In the genomic region with DNA sequence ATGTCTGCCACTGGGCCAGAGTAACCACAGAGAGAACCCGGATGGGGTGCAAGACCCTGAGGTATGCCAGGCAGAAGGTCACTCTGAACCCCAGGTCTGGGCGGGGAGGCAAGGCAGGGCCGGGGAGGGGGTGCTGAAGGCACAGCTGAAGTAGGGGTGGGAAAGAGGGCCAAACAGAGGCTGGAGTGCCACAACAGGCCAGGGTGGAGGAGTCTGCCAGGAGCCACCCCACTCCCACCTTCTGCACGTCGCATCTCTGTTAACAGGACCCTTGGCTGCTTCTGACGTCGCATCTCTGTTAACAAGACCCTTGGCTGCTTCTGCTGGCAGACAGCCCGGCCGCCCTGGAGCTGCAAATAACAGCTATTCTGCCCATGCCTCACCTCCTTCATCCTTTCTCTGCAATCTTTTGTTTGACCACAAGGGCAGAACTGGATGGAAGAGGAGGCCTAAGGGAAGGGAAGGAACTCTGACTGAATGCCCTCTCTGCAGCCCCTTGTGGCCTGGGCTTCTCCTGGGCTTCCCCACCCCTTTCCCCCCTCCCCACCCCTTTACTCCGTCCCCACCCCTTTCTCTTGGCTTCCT, we compare ENCODE assay signal across 1 cellular context.
TF ChIP-seq lines count a peak whose summit lies in the region.

No MANE protein-coding gene starts in this region.

TF ChIP-seq in HCT116, 20 proteins besides CTCF, POLR2A, EP300 and RAD21:
- TF ChIP-seq, protein P1, sequence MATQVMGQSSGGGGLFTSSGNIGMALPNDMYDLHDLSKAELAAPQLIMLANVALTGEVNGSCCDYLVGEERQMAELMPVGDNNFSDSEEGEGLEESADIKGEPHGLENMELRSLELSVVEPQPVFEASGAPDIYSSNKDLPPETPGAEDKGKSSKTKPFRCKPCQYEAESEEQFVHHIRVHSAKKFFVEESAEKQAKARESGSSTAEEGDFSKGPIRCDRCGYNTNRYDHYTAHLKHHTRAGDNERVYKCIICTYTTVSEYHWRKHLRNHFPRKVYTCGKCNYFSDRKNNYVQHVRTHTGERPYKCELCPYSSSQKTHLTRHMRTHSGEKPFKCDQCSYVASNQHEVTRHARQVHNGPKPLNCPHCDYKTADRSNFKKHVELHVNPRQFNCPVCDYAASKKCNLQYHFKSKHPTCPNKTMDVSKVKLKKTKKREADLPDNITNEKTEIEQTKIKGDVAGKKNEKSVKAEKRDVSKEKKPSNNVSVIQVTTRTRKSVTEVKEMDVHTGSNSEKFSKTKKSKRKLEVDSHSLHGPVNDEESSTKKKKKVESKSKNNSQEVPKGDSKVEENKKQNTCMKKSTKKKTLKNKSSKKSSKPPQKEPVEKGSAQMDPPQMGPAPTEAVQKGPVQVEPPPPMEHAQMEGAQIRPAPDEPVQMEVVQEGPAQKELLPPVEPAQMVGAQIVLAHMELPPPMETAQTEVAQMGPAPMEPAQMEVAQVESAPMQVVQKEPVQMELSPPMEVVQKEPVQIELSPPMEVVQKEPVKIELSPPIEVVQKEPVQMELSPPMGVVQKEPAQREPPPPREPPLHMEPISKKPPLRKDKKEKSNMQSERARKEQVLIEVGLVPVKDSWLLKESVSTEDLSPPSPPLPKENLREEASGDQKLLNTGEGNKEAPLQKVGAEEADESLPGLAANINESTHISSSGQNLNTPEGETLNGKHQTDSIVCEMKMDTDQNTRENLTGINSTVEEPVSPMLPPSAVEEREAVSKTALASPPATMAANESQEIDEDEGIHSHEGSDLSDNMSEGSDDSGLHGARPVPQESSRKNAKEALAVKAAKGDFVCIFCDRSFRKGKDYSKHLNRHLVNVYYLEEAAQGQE (IDR thresholded peaks at IDR 0.05; ENCODE audit: low read depth): no peak
- TF ChIP-seq EZH2phosphoT487 (IDR thresholded peaks at IDR 0.05; ENCODE audit: borderline replicate concordance): no peak
- TF ChIP-seq, protein P2, sequence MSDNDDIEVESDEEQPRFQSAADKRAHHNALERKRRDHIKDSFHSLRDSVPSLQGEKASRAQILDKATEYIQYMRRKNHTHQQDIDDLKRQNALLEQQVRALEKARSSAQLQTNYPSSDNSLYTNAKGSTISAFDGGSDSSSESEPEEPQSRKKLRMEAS (IDR thresholded peaks at IDR 0.05): no peak
- TF ChIP-seq ZNF274 (IDR thresholded peaks at IDR 0.05; ENCODE audit: low read depth, low read length): no peak
- TF ChIP-seq POLR2AphosphoS5 (IDR thresholded peaks at IDR 0.05; ENCODE audit: low read depth, low read length): no peak
- TF ChIP-seq EGR1 (IDR thresholded peaks at IDR 0.05; ENCODE audit: low read depth): no peak
- TF ChIP-seq JUND (IDR thresholded peaks at IDR 0.05): no peak
